ENCODE assay signal across 18 cellular contexts in genomic region chr13:73193541-73193940, GRCh38.
DNase-seq lines count a peak whose midpoint lies in the region; ATAC-seq, FAIRE-seq and TF ChIP-seq lines count a peak whose summit lies in the region.
"Had no signal": no experiment of that assay in that cellular context is flagged by ENCODE, and none has a peak within 500 bp of the region (broad histone marks: within the 10 kb centered on the region; RNA-seq: fewer than 3 reads in every experiment).

No MANE protein-coding gene starts in this region.

- H3K9ac ChIP-seq in neural progenitor cell = no peak overlapping the region
- H3K9ac ChIP-seq: BLaER1 treated with 17β-estradiol and CSF1 and Interleukin-3, amounts not matched to agents 10 nM and 100 nM had no signal

- H4K20me1 ChIP-seq in neural progenitor cell (ENCODE audit: low read depth) = no peaks in the 10 kb centered on the region
- H4K20me1 ChIP-seq: BLaER1 treated with 17β-estradiol and CSF1 and Interleukin-3, amounts not matched to agents 10 nM and 100 nM had no signal

- intact Hi-C loops in esophagus squamous epithelium (cut with DNase I) = no loop called here

- no peaks in the 10 kb centered on the region for H3K79me2 ChIP-seq in neural progenitor cell (ENCODE audit: low read depth)

- H3K36me3 Mint-ChIP-seq in effector memory CD8-positive, alpha-beta T cell (ENCODE audit: insufficient read depth) = no peaks in the 10 kb centered on the region
- no peaks in the 10 kb centered on the region for H3K36me3 Mint-ChIP-seq in neural progenitor cell
- H3K36me3 Mint-ChIP-seq: CD8-positive, alpha-beta memory T cell had no signal

- H3F3A ChIP-seq in neural progenitor cell (ENCODE audit: low read depth) = peaks cover 16% of the 10 kb centered on the region

- peaks cover 0 to 1% of the 10 kb centered on the region in 2 donors for H3K4me1 Mint-ChIP-seq in effector memory CD8-positive, alpha-beta T cell (ENCODE audit: low read depth in 2 of 2)
- H3K4me1 Mint-ChIP-seq in neural progenitor cell = peaks cover 10% of the 10 kb centered on the region
- H3K4me1 Mint-ChIP-seq: B cell had no signal

- H3K36me3 ChIP-seq in esophagus squamous epithelium = no peaks in the 10 kb centered on the region
- no peaks in the 10 kb centered on the region for H3K36me3 ChIP-seq in small intestine (ENCODE audit: control insufficient read depth in 2 of 2, insufficient read depth in 2 of 2, low read length in 2 of 2)
- H3K36me3 ChIP-seq in neural progenitor cell = no peaks in the 10 kb centered on the region
- H3K36me3 ChIP-seq: BLaER1 treated with 17β-estradiol and CSF1 and Interleukin-3, amounts not matched to agents 10 nM and 100 nM had no signal

- peaks cover 11 to 19% of the 10 kb centered on the region in 2 donors for H3K27me3 Mint-ChIP-seq in effector memory CD8-positive, alpha-beta T cell
- peaks cover 3% of the 10 kb centered on the region for H3K27me3 Mint-ChIP-seq in neural progenitor cell (ENCODE audit: insufficient read depth, low read depth)
- H3K27me3 Mint-ChIP-seq: B cell had no signal

- no peaks in the 10 kb centered on the region for H3K9me3 ChIP-seq in esophagus squamous epithelium
- H3K9me3 ChIP-seq in small intestine (ENCODE audit: control insufficient read depth, low read depth) = no peaks in the 10 kb centered on the region
- H3K9me3 ChIP-seq in neural progenitor cell (ENCODE audit: low read depth) = no peaks in the 10 kb centered on the region
- H3K9me3 ChIP-seq: BLaER1 treated with 17β-estradiol and CSF1 and Interleukin-3, amounts not matched to agents 10 nM and 100 nM had no signal

- peak overlapping the region; percentile 39 for H3K27ac ChIP-seq in 22Rv1
- H3K27ac ChIP-seq in esophagus squamous epithelium = peak overlapping the region in 3 of 4 donors; percentile 47 to 83 (median 65)
- H3K27ac ChIP-seq in small intestine (ENCODE audit: low read depth in 1 of 2, low read length in 1 of 2) = peak overlapping the region; percentile 11 to 52
- no peak overlapping the region for H3K27ac ChIP-seq in neural progenitor cell
- H3K27ac ChIP-seq: BLaER1 treated with 17β-estradiol and CSF1 and Interleukin-3, amounts not matched to agents 10 nM and 100 nM had no signal

- H3K4me2 ChIP-seq in neural progenitor cell = no peak overlapping the region
- H3K4me2 ChIP-seq: BLaER1 treated with 17β-estradiol and CSF1 and Interleukin-3, amounts not matched to agents 10 nM and 100 nM had no signal

- no peak for ATAC-seq in effector memory CD8-positive, alpha-beta T cell (replicated peaks)
- ATAC-seq in GM21737 (IDR thresholded peaks at IDR 0.05; ENCODE audit: unreplicated experiment) (no peak), GM19351 (IDR thresholded peaks at IDR 0.05; ENCODE audit: unreplicated experiment) (no peak)

- DNase-seq in HT-29 (ENCODE audit: low spot score) (peak; percentile 32), esophagus squamous epithelium (lab: John Stamatoyannopoulos, UW) (no peak), small intestine (no peak), neural progenitor cell (ENCODE audit: low spot score) (no peak)
- no peak for DNase-seq in effector memory CD8-positive, alpha-beta T cell
- DNase-seq: 8988T; CD8-positive, alpha-beta memory T cell; COR-L47; H9 had no signal

- 94 to 96% methylated on average over 1 of the region's 1 CpG for WGBS in esophagus squamous epithelium, 2 donors
- 98 to 100% (median 100%) methylated on average over 1 of the region's 1 CpG for WGBS in small intestine, 3 donors

- FAIRE-seq in small intestine (lab: Jason Lieb, UNC) = no peak
- FAIRE-seq: D721Med, G401.6, GM12891, H1 had no signal

- H3K27me3 ChIP-seq in esophagus squamous epithelium = no peaks in the 10 kb centered on the region
- no peaks in the 10 kb centered on the region for H3K27me3 ChIP-seq in small intestine (ENCODE audit: control insufficient read depth in 2 of 2, insufficient read depth in 2 of 2, low read length in 2 of 2)
- no peaks in the 10 kb centered on the region for H3K27me3 ChIP-seq in neural progenitor cell
- H3K27me3 ChIP-seq: BLaER1 treated with 17β-estradiol and CSF1 and Interleukin-3, amounts not matched to agents 10 nM and 100 nM had no signal

- H3K4me1 ChIP-seq in esophagus squamous epithelium (peaks cover 3 to 54% (median 13%) of the 10 kb centered on the region in 3 donors), small intestine (ENCODE audit: control insufficient read depth in 2 of 2, insufficient read depth in 1 of 2, low read depth in 1 of 2, low read length in 1 of 2) (peaks cover 0 to 5% of the 10 kb centered on the region in 2 donors), neural progenitor cell (peaks cover 20% of the 10 kb centered on the region)
- H3K4me1 ChIP-seq: BLaER1 treated with 17β-estradiol and CSF1 and Interleukin-3, amounts not matched to agents 10 nM and 100 nM had no signal

- TF ChIP-seq CTCF in 22Rv1 (IDR thresholded peaks at IDR 0.05) (no peak), esophagus squamous epithelium (IDR thresholded peaks at IDR 0.05) (no peak), neural progenitor cell (IDR thresholded peaks at IDR 0.05) (no peak)

- no peak overlapping the region for H3K4me3 ChIP-seq in esophagus squamous epithelium
- no peak overlapping the region for H3K4me3 ChIP-seq in small intestine (ENCODE audit: low read depth in 1 of 2, low read length in 2 of 2)
- no peak overlapping the region for H3K4me3 ChIP-seq in neural progenitor cell
- H3K4me3 ChIP-seq: BLaER1 treated with 17β-estradiol and CSF1 and Interleukin-3, amounts not matched to agents 10 nM and 100 nM had no signal

- TF ChIP-seq POLR2A in esophagus squamous epithelium (IDR thresholded peaks at IDR 0.05) = no peak

- H3K27ac Mint-ChIP-seq in effector memory CD8-positive, alpha-beta T cell = no peak overlapping the region
- H3K27ac Mint-ChIP-seq in neural progenitor cell = no peak overlapping the region
- H3K27ac Mint-ChIP-seq: B cell; CD8-positive, alpha-beta memory T cell; H9 had no signal

- H2AFZ ChIP-seq in neural progenitor cell (replicated peaks) = no peak overlapping the region

- no peak overlapping the region for H3K4me3 Mint-ChIP-seq in effector memory CD8-positive, alpha-beta T cell
- no peak overlapping the region for H3K4me3 Mint-ChIP-seq in neural progenitor cell
- H3K4me3 Mint-ChIP-seq: B cell; CD8-positive, alpha-beta memory T cell; H9 had no signal

- no peaks in the 10 kb centered on the region for H3K9me3 Mint-ChIP-seq in effector memory CD8-positive, alpha-beta T cell
- H3K9me3 Mint-ChIP-seq in neural progenitor cell = no peaks in the 10 kb centered on the region
- H3K9me3 Mint-ChIP-seq: CD8-positive, alpha-beta memory T cell; H9 had no signal
